ENCODE assay signal across 16 cellular contexts in genomic region chr14:90532826-90533525, GRCh38.
A peak's percentile ranks its signal among the peaks of the same experiment; 100 is the strongest.
DNase-seq lines count a peak whose midpoint lies in the region; ATAC-seq and TF ChIP-seq lines count a peak whose summit lies in the region.
"Had no signal": no experiment of that assay in that cellular context is flagged by ENCODE, and none has a peak within 500 bp of the region (broad histone marks: within the 10 kb centered on the region; RNA-seq: fewer than 3 reads in every experiment).

No MANE protein-coding gene starts in this region.

- H2AFZ ChIP-seq in neural progenitor cell (replicated peaks): no peak overlapping the region
- H2AFZ ChIP-seq: GM23248, PC-9 had no signal

- 85% methylated on average over 14 of the region's 14 CpGs for WGBS in right cardiac atrium

- no peak for DNase-seq in left ventricle myocardium inferior
- DNase-seq in left cardiac atrium: no peak
- peak in 2 of 3 donors; percentile 26 to 43 for DNase-seq in right cardiac atrium
- no peak for DNase-seq in neural progenitor cell (ENCODE audit: low spot score)
- no peak for DNase-seq in posterior vena cava (ENCODE audit: low spot score)
- DNase-seq in occipital lobe (lab: John Stamatoyannopoulos, UW): no peak
- DNase-seq: C1 segment of cervical spinal cord; CD8-positive, alpha-beta memory T cell; GM23248; KBM-7; NCI-H1694 treated with DMSO at 0.1 percent for 48 hours; NCI-H2227 treated with DMSO at 0.1 percent for 48 hours; NCI-H524; PC-9 had no signal

- no peak for ATAC-seq in left cardiac atrium
- ATAC-seq in right cardiac atrium: no peak
- no peak for ATAC-seq in HG02610 (IDR thresholded peaks at IDR 0.05; ENCODE audit: unreplicated experiment)
- ATAC-seq: HCT116 had no signal

- H3K9ac ChIP-seq in neural progenitor cell: no peak overlapping the region
- H3K9ac ChIP-seq: GM23248 had no signal

- peaks cover 26% of the 10 kb centered on the region for H3K4me1 Mint-ChIP-seq in neural progenitor cell

- H3K27me3 ChIP-seq in left ventricle myocardium inferior (ENCODE audit: low read depth) (no peaks in the 10 kb centered on the region), right cardiac atrium (ENCODE audit: control insufficient read depth, insufficient read depth) (no peaks in the 10 kb centered on the region), neural progenitor cell (no peaks in the 10 kb centered on the region)

- TF ChIP-seq CTCF in left ventricle myocardium inferior (IDR thresholded peaks at IDR 0.05; ENCODE audit: borderline replicate concordance) (no peak), neural progenitor cell (IDR thresholded peaks at IDR 0.05) (no peak)

- no peak overlapping the region for H3K4me3 Mint-ChIP-seq in neural progenitor cell
- H3K4me3 Mint-ChIP-seq: CD8-positive, alpha-beta memory T cell had no signal

- H3K9me3 Mint-ChIP-seq in neural progenitor cell: no peaks in the 10 kb centered on the region
- H3K9me3 Mint-ChIP-seq: CD8-positive, alpha-beta memory T cell had no signal

- no peaks in the 10 kb centered on the region for H3F3A ChIP-seq in neural progenitor cell (ENCODE audit: low read depth)

- no peaks in the 10 kb centered on the region for H3K36me3 Mint-ChIP-seq in neural progenitor cell
- H3K36me3 Mint-ChIP-seq: CD8-positive, alpha-beta memory T cell had no signal

- H3K4me3 ChIP-seq in left ventricle myocardium inferior (no peak overlapping the region), right cardiac atrium (ENCODE audit: low read length) (no peak overlapping the region), neural progenitor cell (no peak overlapping the region)
- H3K4me3 ChIP-seq: GM23248, PC-9 had no signal

- peak overlapping the region; percentile 97 for H3K27ac Mint-ChIP-seq in neural progenitor cell

- no peak overlapping the region for H3K4me2 ChIP-seq in neural progenitor cell
- H3K4me2 ChIP-seq: PC-9 had no signal

- intact Hi-C loops in left ventricle myocardium inferior (cut with micrococcal nuclease): loop anchor here (10.0 kb wide), 1 partner anchor 128 kb away; no protein-coding TSS in a partner anchor
- intact Hi-C loops in left cardiac atrium (cut with DNase I): loop anchor here in 1 of 2 donors (10.0 kb wide), 1 partner anchor 128 kb away; no protein-coding TSS in a partner anchor
- intact Hi-C loops in right cardiac atrium (cut with DNase I): no loop called here
- intact Hi-C loops in posterior vena cava (cut with DNase I): loop anchor here in 1 of 2 donors (10.0 kb wide), 1 partner anchor 162 kb away; no protein-coding TSS in a partner anchor

- no peaks in the 10 kb centered on the region for H3K79me2 ChIP-seq in neural progenitor cell (ENCODE audit: low read depth)

- H3K36me3 ChIP-seq in left ventricle myocardium inferior (no peaks in the 10 kb centered on the region), neural progenitor cell (no peaks in the 10 kb centered on the region)

- H3K4me1 ChIP-seq in left ventricle myocardium inferior (peaks cover 44% of the 10 kb centered on the region), right cardiac atrium (ENCODE audit: control insufficient read depth, insufficient read depth, low read length) (peaks cover 8% of the 10 kb centered on the region), neural progenitor cell (no peaks in the 10 kb centered on the region)

- no peaks in the 10 kb centered on the region for H3K9me3 ChIP-seq in left ventricle myocardium inferior (replicated peaks)
- H3K9me3 ChIP-seq in right cardiac atrium (ENCODE audit: control insufficient read depth, low read length): no peaks in the 10 kb centered on the region
- no peaks in the 10 kb centered on the region for H3K9me3 ChIP-seq in neural progenitor cell (ENCODE audit: low read depth)

- H3K27ac ChIP-seq in left ventricle myocardium inferior (replicated peaks): peak overlapping the region; percentile 3
- H3K27ac ChIP-seq in right cardiac atrium (ENCODE audit: low read length): no peak overlapping the region
- H3K27ac ChIP-seq in neural progenitor cell: no peak overlapping the region
- H3K27ac ChIP-seq: GM23248, PC-9 had no signal

- peaks cover 6% of the 10 kb centered on the region for H3K27me3 Mint-ChIP-seq in neural progenitor cell (ENCODE audit: insufficient read depth, low read depth)

- H4K20me1 ChIP-seq in neural progenitor cell (ENCODE audit: low read depth): no peaks in the 10 kb centered on the region

Comparison
In these comparisons a context has a peak if more than half of its experiments do, and no peak if none do; other contexts are left out.
1. DNase-seq: peak in right cardiac atrium (2 of 3); none in left ventricle myocardium inferior (single experiment), left cardiac atrium (single experiment), neural progenitor cell (single experiment), posterior vena cava (single experiment) and occipital lobe (single experiment).